Comparison of ENCODE assay signal across 8 cellular contexts in the genomic region with DNA sequence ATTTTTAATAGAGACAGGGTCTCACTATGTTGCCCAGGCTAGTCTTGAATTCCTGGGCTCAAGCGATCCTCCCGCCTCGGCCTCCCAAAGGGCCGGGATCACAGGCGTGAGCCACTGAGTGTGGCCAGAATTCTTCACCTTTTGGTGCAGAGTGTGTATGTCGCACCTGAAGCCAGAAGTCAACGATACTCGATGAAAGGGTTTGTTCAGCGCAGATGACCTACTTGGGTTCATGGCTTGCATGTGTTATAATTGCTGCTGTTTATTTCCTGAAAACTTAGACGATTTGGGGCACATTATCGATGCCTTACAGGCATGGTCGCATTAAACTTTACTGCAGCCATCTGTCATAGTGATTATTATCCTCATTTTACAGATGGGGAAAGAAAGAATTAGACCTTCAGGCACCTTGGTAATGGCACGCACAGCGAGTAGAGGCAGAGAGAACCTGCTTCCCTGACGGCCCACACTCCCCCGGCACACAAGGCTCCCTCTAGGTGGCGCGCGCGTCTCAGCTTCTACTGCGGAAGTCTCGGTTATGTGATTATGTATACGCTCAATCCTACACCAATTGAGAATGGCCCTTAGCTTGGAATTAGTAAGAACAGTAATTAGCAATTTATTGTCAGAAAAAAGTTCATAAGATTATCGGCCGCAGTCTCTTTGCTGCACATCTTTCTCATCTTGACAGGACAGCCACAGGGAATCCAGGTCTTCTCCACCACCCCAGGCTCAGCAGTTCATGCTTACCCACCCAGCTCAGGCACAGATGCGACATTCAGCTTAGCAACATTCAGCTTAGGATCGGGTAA.
A peak's percentile ranks its signal among the peaks of the same experiment; 100 is the strongest.
DNase-seq lines count a peak whose midpoint lies in the region; ATAC-seq and TF ChIP-seq lines count a peak whose summit lies in the region.

No MANE protein-coding gene starts in this region.

- no peaks in the 10 kb centered on the region for H3K27me3 ChIP-seq in esophagus squamous epithelium

- H3K4me3 Mint-ChIP-seq in natural killer cell, result peak overlapping the region; percentile 82
- peak overlapping the region; percentile 57 for H3K4me3 Mint-ChIP-seq in stimulated activated effector memory CD8-positive, alpha-beta T cell treated with anti-CD3 and anti-CD28 coated beads, Interleukin-12 subunit alpha, Interleukin-12 subunit beta, amount 100 ng/mL, for 72 hours

- H3K9me3 ChIP-seq in esophagus squamous epithelium, result no peaks in the 10 kb centered on the region

- H3K27ac Mint-ChIP-seq in natural killer cell, result peak overlapping the region; percentile 61 to 68
- no peak overlapping the region for H3K27ac Mint-ChIP-seq in stimulated activated effector memory CD8-positive, alpha-beta T cell treated with anti-CD3 and anti-CD28 coated beads, Interleukin-12 subunit alpha, Interleukin-12 subunit beta, amount 100 ng/mL, for 72 hours

- TF ChIP-seq CTCF in esophagus squamous epithelium (IDR thresholded peaks at IDR 0.05), result peak; percentile 45 to 80 (median 75)
- peak; percentile 59 for TF ChIP-seq CTCF in natural killer cell (IDR thresholded peaks at IDR 0.05)

- peaks cover 3 to 16% (median 5%) of the 10 kb centered on the region in 3 donors for H3K4me1 ChIP-seq in esophagus squamous epithelium

- H3K4me3 ChIP-seq in esophagus squamous epithelium, result peak overlapping the region in 1 of 4 donors; percentile 5

- peaks cover 24 to 31% of the 10 kb centered on the region in 2 donors for H3K4me1 Mint-ChIP-seq in natural killer cell
- H3K4me1 Mint-ChIP-seq in stimulated activated effector memory CD8-positive, alpha-beta T cell treated with anti-CD3 and anti-CD28 coated beads, Interleukin-12 subunit alpha, Interleukin-12 subunit beta, amount 100 ng/mL, for 72 hours, result peaks cover 19% of the 10 kb centered on the region

- ATAC-seq in GM21737 (IDR thresholded peaks at IDR 0.05; ENCODE audit: unreplicated experiment) (peak; percentile 68), natural killer cell (peak; percentile 88 to 93 (median 89))
- peak; percentile 96 for ATAC-seq in stimulated activated effector memory CD8-positive, alpha-beta T cell treated with anti-CD3 and anti-CD28 coated beads, Interleukin-12 subunit alpha, Interleukin-12 subunit beta, amount 100 ng/mL, for 72 hours

- DNase-seq in DMS114 treated with DMSO at 0.1 percent for 48 hours (lab: John Stamatoyannopoulos, UW; ENCODE audit: unreplicated experiment) (peak; percentile 64), Kasumi-1 (lab: John Stamatoyannopoulos, UW) (peak; percentile 86 to 92), esophagus squamous epithelium (lab: John Stamatoyannopoulos, UW) (peak; percentile 6), natural killer cell (peak; percentile 76)
- peak; percentile 83 for DNase-seq in activated T-cell treated with anti-CD3 and anti-CD28 coated beads, Interleukin-2, amount 50 U/mL, for 1 hour
- DNase-seq in stimulated activated effector memory CD8-positive, alpha-beta T cell treated with anti-CD3 and anti-CD28 coated beads, Interleukin-12 subunit alpha, Interleukin-12 subunit beta, amount 100 ng/mL, for 72 hours (ENCODE audit: low spot score in 2 of 2), result peak; percentile 79 to 95

- H3K27me3 Mint-ChIP-seq in natural killer cell (ENCODE audit: low read depth in 2 of 2), result no peaks in the 10 kb centered on the region

- no peaks in the 10 kb centered on the region for H3K36me3 Mint-ChIP-seq in natural killer cell
- no peaks in the 10 kb centered on the region for H3K36me3 Mint-ChIP-seq in stimulated activated effector memory CD8-positive, alpha-beta T cell treated with anti-CD3 and anti-CD28 coated beads, Interleukin-12 subunit alpha, Interleukin-12 subunit beta, amount 100 ng/mL, for 72 hours

- no peak overlapping the region for H3K27ac ChIP-seq in esophagus squamous epithelium

- H3K36me3 ChIP-seq in esophagus squamous epithelium, result no peaks in the 10 kb centered on the region

- 27 to 35% methylated on average over 27 of the region's 27 CpGs for WGBS in esophagus squamous epithelium, 2 donors

- intact Hi-C loops in esophagus squamous epithelium (cut with DNase I), result loop anchor here (5.0 kb wide), 2 partner anchors 258 to 548 kb away; no protein-coding TSS in a partner anchor
- intact Hi-C loops in natural killer cell (cut with micrococcal nuclease), result loop anchor here (1.0 kb wide), 2 partner anchors 259 to 474 kb away; no protein-coding TSS in a partner anchor

- no peaks in the 10 kb centered on the region for H3K9me3 Mint-ChIP-seq in natural killer cell
- H3K9me3 Mint-ChIP-seq in stimulated activated effector memory CD8-positive, alpha-beta T cell treated with anti-CD3 and anti-CD28 coated beads, Interleukin-12 subunit alpha, Interleukin-12 subunit beta, amount 100 ng/mL, for 72 hours, result no peaks in the 10 kb centered on the region

- no peak for TF ChIP-seq POLR2A in esophagus squamous epithelium (IDR thresholded peaks at IDR 0.05)

TF ChIP-seq in PFSK-1, 5 proteins besides CTCF, POLR2A, EP300 and RAD21:
- TF ChIP-seq POLR2AphosphoS5 (IDR thresholded peaks at IDR 0.05; ENCODE audit: low read depth, low read length) (no peak), FOXP2 (optimal IDR thresholded peaks at IDR 0.05; ENCODE audit: borderline replicate concordance, extremely low read depth, extremely low read length, insufficient read depth) (peak; percentile 20)

Comparison
In these comparisons a context has a peak if more than half of its experiments do, and no peak if none do; other contexts are left out.
1. DNase-seq: peak in every context shown above with its lines; median percentile 89 in Kasumi-1; 87 in stimulated activated effector memory CD8-positive, alpha-beta T cell treated with anti-CD3 and anti-CD28 coated beads, Interleukin-12 subunit alpha, Interleukin-12 subunit beta, amount 100 ng/mL, for 72 hours; 83 in activated T-cell treated with anti-CD3 and anti-CD28 coated beads, Interleukin-2, amount 50 U/mL, for 1 hour; 76 in natural killer cell; 64 in DMS114 treated with DMSO at 0.1 percent for 48 hours; 6 in esophagus squamous epithelium.